1 cellular context compared by ENCODE assay signal in the genomic region with DNA sequence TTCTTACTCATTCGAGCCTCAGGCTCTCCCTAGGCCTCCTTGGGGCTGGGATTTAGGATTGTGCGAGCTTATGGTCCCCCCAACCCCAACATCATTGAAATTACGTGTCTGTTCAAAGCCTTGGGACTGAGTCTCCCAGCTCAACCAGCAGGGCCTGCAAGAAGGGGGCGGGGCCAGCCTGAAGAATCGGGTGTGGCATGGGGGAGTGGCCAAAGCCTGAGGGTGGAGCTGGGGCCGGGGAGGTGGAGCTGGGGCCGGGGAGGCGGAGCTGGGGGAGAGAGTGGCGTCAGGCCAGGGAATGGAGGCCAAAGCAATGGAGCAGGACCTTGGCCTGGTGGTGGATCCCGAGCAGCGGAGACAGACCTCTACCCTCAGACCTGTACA.
TF ChIP-seq lines count a peak whose summit lies in the region.

No MANE protein-coding gene starts in this region.

TF ChIP-seq in H1, 55 proteins besides CTCF, POLR2A, EP300 and RAD21:
- TF ChIP-seq YY1 (IDR thresholded peaks at IDR 0.05; ENCODE audit: low read depth, low read length) (0 out of 2 replicates have a peak, but pooled peaks have one; percentile 33), TAF1 (IDR thresholded peaks at IDR 0.05; ENCODE audit: low read depth, low read length) (peak; percentile 68), TBP (IDR thresholded peaks at IDR 0.05; ENCODE audit: low read depth, low read length) (peak; percentile 73), SIN3A (conservative IDR thresholded peaks at IDR 0.05 in 1 of 2, IDR thresholded peaks at IDR 0.05 in 1 of 2; ENCODE audit: low read depth in 1 of 2, low read length in 2 of 2) (0 out of 4 replicates have a peak, but pooled peaks of 1 of the 2 experiments have one; percentile 27)
- TF ChIP-seq, protein P1, sequence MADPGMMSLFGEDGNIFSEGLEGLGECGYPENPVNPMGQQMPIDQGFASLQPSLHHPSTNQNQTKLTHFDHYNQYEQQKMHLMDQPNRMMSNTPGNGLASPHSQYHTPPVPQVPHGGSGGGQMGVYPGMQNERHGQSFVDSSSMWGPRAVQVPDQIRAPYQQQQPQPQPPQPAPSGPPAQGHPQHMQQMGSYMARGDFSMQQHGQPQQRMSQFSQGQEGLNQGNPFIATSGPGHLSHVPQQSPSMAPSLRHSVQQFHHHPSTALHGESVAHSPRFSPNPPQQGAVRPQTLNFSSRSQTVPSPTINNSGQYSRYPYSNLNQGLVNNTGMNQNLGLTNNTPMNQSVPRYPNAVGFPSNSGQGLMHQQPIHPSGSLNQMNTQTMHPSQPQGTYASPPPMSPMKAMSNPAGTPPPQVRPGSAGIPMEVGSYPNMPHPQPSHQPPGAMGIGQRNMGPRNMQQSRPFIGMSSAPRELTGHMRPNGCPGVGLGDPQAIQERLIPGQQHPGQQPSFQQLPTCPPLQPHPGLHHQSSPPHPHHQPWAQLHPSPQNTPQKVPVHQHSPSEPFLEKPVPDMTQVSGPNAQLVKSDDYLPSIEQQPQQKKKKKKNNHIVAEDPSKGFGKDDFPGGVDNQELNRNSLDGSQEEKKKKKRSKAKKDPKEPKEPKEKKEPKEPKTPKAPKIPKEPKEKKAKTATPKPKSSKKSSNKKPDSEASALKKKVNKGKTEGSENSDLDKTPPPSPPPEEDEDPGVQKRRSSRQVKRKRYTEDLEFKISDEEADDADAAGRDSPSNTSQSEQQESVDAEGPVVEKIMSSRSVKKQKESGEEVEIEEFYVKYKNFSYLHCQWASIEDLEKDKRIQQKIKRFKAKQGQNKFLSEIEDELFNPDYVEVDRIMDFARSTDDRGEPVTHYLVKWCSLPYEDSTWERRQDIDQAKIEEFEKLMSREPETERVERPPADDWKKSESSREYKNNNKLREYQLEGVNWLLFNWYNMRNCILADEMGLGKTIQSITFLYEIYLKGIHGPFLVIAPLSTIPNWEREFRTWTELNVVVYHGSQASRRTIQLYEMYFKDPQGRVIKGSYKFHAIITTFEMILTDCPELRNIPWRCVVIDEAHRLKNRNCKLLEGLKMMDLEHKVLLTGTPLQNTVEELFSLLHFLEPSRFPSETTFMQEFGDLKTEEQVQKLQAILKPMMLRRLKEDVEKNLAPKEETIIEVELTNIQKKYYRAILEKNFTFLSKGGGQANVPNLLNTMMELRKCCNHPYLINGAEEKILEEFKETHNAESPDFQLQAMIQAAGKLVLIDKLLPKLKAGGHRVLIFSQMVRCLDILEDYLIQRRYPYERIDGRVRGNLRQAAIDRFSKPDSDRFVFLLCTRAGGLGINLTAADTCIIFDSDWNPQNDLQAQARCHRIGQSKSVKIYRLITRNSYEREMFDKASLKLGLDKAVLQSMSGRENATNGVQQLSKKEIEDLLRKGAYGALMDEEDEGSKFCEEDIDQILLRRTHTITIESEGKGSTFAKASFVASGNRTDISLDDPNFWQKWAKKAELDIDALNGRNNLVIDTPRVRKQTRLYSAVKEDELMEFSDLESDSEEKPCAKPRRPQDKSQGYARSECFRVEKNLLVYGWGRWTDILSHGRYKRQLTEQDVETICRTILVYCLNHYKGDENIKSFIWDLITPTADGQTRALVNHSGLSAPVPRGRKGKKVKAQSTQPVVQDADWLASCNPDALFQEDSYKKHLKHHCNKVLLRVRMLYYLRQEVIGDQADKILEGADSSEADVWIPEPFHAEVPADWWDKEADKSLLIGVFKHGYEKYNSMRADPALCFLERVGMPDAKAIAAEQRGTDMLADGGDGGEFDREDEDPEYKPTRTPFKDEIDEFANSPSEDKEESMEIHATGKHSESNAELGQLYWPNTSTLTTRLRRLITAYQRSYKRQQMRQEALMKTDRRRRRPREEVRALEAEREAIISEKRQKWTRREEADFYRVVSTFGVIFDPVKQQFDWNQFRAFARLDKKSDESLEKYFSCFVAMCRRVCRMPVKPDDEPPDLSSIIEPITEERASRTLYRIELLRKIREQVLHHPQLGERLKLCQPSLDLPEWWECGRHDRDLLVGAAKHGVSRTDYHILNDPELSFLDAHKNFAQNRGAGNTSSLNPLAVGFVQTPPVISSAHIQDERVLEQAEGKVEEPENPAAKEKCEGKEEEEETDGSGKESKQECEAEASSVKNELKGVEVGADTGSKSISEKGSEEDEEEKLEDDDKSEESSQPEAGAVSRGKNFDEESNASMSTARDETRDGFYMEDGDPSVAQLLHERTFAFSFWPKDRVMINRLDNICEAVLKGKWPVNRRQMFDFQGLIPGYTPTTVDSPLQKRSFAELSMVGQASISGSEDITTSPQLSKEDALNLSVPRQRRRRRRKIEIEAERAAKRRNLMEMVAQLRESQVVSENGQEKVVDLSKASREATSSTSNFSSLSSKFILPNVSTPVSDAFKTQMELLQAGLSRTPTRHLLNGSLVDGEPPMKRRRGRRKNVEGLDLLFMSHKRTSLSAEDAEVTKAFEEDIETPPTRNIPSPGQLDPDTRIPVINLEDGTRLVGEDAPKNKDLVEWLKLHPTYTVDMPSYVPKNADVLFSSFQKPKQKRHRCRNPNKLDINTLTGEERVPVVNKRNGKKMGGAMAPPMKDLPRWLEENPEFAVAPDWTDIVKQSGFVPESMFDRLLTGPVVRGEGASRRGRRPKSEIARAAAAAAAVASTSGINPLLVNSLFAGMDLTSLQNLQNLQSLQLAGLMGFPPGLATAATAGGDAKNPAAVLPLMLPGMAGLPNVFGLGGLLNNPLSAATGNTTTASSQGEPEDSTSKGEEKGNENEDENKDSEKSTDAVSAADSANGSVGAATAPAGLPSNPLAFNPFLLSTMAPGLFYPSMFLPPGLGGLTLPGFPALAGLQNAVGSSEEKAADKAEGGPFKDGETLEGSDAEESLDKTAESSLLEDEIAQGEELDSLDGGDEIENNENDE (IDR thresholded peaks at IDR 0.05; ENCODE audit: insufficient replicate concordance, low read length), result no peak
TF ChIP-seq in H1: peak in this region for 4.
